Comparison of ENCODE assay signal across 8 cellular contexts in the genomic region with DNA sequence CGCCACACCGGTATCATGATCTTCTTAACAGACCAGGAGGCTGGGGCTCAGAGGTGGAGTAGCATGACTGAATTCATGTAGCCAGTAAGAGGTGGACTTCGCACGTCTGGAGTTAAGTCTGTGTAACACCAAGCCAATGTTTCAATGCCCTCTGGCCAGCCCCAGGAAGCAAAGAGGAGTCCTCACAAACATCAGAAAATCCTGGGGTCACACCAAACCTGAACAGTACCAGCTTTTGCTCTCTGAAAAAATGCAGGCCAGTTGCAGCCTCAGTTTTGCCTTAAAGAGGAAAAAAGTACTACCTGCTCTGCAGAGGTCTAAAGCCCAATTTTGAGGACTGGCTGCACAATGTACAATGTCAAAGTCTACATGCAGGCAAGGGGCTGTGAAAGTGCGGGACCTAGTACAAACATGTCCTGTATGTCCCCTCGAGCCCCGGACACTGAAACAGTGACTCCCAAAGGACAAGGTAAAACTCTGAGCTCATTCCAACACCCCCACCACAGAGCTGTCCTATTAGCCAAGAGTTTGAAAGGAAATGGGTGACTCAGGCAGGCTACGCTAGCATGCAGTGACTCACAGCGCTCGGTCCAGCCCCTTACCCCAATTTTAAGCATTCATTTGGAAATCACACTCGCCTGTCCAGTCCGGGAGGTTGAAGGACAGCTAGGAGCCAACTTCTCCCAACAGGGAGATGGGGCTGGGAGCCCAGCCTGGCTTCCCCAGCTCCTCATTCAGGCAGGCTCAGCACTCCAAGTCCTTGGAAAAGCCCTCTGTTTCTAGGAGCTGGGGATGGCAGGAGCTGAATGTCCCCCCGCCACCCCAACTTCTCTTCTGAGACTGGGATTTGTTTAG. TPM values are rescaled to one million over a fixed set of nuclear protein-coding genes. Genes with fewer than 3 reads are reported as not detected.
DNase-seq lines count a peak whose midpoint lies in the region; ATAC-seq and TF ChIP-seq lines count a peak whose summit lies in the region.

No MANE protein-coding gene starts in this region.

- peak overlapping the region; percentile 94 for H3K27ac Mint-ChIP-seq in HFFc6
- no peak overlapping the region for H3K27ac Mint-ChIP-seq in activated T-helper 17 cell treated with anti-CD3 and anti-CD28 coated beads, Interleukin-2, amount 50 U/mL, for 72 hours
- H3K27ac Mint-ChIP-seq in stimulated activated effector memory CD8-positive, alpha-beta T cell treated with anti-CD3 and anti-CD28 coated beads, Interleukin-12 subunit alpha, Interleukin-12 subunit beta, amount 100 ng/mL, for 72 hours = no peak overlapping the region

- no peak for TF ChIP-seq CTCF in HFFc6 (IDR thresholded peaks at IDR 0.05)

- in situ Hi-C loops in ACHN (cut with HindIII; ENCODE audit: low pct_ligation_motif_present, low pct_unique_long_range_greater_than_20kb, low sequenced_read_pairs) = no loop called here

- no peaks in the 10 kb centered on the region; the same call in none of the 2 replicates for H3K27me3 Mint-ChIP-seq in HFFc6 (ENCODE audit: insufficient read depth)
- no peaks in the 10 kb centered on the region for H3K27me3 Mint-ChIP-seq in activated T-helper 17 cell treated with anti-CD3 and anti-CD28 coated beads, Interleukin-2, amount 50 U/mL, for 72 hours

- no peaks in the 10 kb centered on the region for H3K27me3 ChIP-seq in iPS-18a (ENCODE audit: control insufficient read depth, insufficient read depth, low read length)
- no peaks in the 10 kb centered on the region for H3K27me3 ChIP-seq in H7 (ENCODE audit: control insufficient read depth, insufficient read depth, low read length)

- H3K27ac ChIP-seq in iPS-18a (ENCODE audit: low read length) = no peak overlapping the region

- peak overlapping the region; percentile 99 for H3K4me3 Mint-ChIP-seq in HFFc6
- peak overlapping the region; percentile 93 for H3K4me3 Mint-ChIP-seq in activated T-helper 17 cell treated with anti-CD3 and anti-CD28 coated beads, Interleukin-2, amount 50 U/mL, for 72 hours
- H3K4me3 Mint-ChIP-seq in stimulated activated effector memory CD8-positive, alpha-beta T cell treated with anti-CD3 and anti-CD28 coated beads, Interleukin-12 subunit alpha, Interleukin-12 subunit beta, amount 100 ng/mL, for 72 hours = peak overlapping the region; percentile 86

- H3K4me3 ChIP-seq in iPS-18a (ENCODE audit: low read length) (peak overlapping the region; percentile 51), H7 (ENCODE audit: insufficient read depth, low read depth, low read length) (no peak overlapping the region)

- DNase-seq in ACHN = peak; percentile 81
- DNase-seq in HFFc6 = peak; percentile 86
- no peak for DNase-seq in stimulated activated effector memory CD8-positive, alpha-beta T cell treated with anti-CD3 and anti-CD28 coated beads, Interleukin-12 subunit alpha, Interleukin-12 subunit beta, amount 100 ng/mL, for 72 hours (ENCODE audit: low spot score in 2 of 2)
- no peak for DNase-seq in H7
- DNase-seq in stimulated activated CD4-positive, alpha-beta T cell treated with anti-CD3 and anti-CD28 coated beads, Interleukin-2, amount 100 ng/mL, for 24 hours = no peak
- no peak for DNase-seq in RPMI8226

- H3K4me1 Mint-ChIP-seq in HFFc6 (ENCODE audit: low read depth) = peaks cover 86% of the 10 kb centered on the region
- H3K4me1 Mint-ChIP-seq in activated T-helper 17 cell treated with anti-CD3 and anti-CD28 coated beads, Interleukin-2, amount 50 U/mL, for 72 hours = peaks cover 12% of the 10 kb centered on the region
- H3K4me1 Mint-ChIP-seq in stimulated activated effector memory CD8-positive, alpha-beta T cell treated with anti-CD3 and anti-CD28 coated beads, Interleukin-12 subunit alpha, Interleukin-12 subunit beta, amount 100 ng/mL, for 72 hours = peaks cover 54% of the 10 kb centered on the region

- peak; percentile 43 for ATAC-seq in activated T-helper 17 cell treated with anti-CD3 and anti-CD28 coated beads, Interleukin-2, amount 50 U/mL, for 72 hours (replicated peaks)
- peak; percentile 24 for ATAC-seq in stimulated activated effector memory CD8-positive, alpha-beta T cell treated with anti-CD3 and anti-CD28 coated beads, Interleukin-12 subunit alpha, Interleukin-12 subunit beta, amount 100 ng/mL, for 72 hours

- H3K36me3 ChIP-seq in iPS-18a (ENCODE audit: control insufficient read depth, low read depth, low read length) (no peaks in the 10 kb centered on the region), H7 (replicated peaks; ENCODE audit: control insufficient read depth, insufficient read depth, low read length) (no peaks in the 10 kb centered on the region; the same call in 1 of the 2 replicates)

- peaks cover 70% of the 10 kb centered on the region for H3K4me1 ChIP-seq in iPS-18a (ENCODE audit: control insufficient read depth, low read depth, low read length)

- H3K9me3 ChIP-seq in iPS-18a (ENCODE audit: control insufficient read depth, low read depth, low read length) = no peaks in the 10 kb centered on the region

- no peak overlapping the region for H3K9ac ChIP-seq in iPS-18a (ENCODE audit: low read length)

- H3K9me3 Mint-ChIP-seq in HFFc6 = no peaks in the 10 kb centered on the region
- no peaks in the 10 kb centered on the region for H3K9me3 Mint-ChIP-seq in activated T-helper 17 cell treated with anti-CD3 and anti-CD28 coated beads, Interleukin-2, amount 50 U/mL, for 72 hours
- no peaks in the 10 kb centered on the region for H3K9me3 Mint-ChIP-seq in stimulated activated effector memory CD8-positive, alpha-beta T cell treated with anti-CD3 and anti-CD28 coated beads, Interleukin-12 subunit alpha, Interleukin-12 subunit beta, amount 100 ng/mL, for 72 hours

- H3K36me3 Mint-ChIP-seq in HFFc6 (ENCODE audit: low read depth) = peaks cover 34% of the 10 kb centered on the region
- peaks cover 56% of the 10 kb centered on the region for H3K36me3 Mint-ChIP-seq in activated T-helper 17 cell treated with anti-CD3 and anti-CD28 coated beads, Interleukin-2, amount 50 U/mL, for 72 hours (ENCODE audit: low read depth)
- H3K36me3 Mint-ChIP-seq in stimulated activated effector memory CD8-positive, alpha-beta T cell treated with anti-CD3 and anti-CD28 coated beads, Interleukin-12 subunit alpha, Interleukin-12 subunit beta, amount 100 ng/mL, for 72 hours = peaks cover 75% of the 10 kb centered on the region

RNA-seq across cellular contexts. Expression of a gene that starts 4.1 kb away (rescaled TPM):
- total RNA-seq in HFFc6 (2021; fragmentation: NEBNext Ultra II Directional; extraction: Animal tissue kit (Norgen Biotek cat#: 25700)) = 100 to 1,000 TPM; 122 to 146 (median 135) TPM
- 10 to 100 TPM; 21.6 to 62.6 TPM for total RNA-seq in activated T-helper 17 cell treated with anti-CD3 and anti-CD28 coated beads, Interleukin-2, amount 50 U/mL, for 72 hours
- total RNA-seq in H7 (2014; rRNA removed; shearing (Covaris generic)) = 47.3 and 56.1 TPM in 2 replicates

RNA-seq across cellular contexts. Expression of a gene that starts 18.9 kb away (rescaled TPM):
- total RNA-seq in HFFc6 (2021; fragmentation: NEBNext Ultra II Directional; extraction: Animal tissue kit (Norgen Biotek cat#: 25700)) = 10 to 100 TPM; 22.9 to 34.1 (median 27.6) TPM
- total RNA-seq in activated T-helper 17 cell treated with anti-CD3 and anti-CD28 coated beads, Interleukin-2, amount 50 U/mL, for 72 hours = 10 to 100 TPM; 29.9 to 32.9 TPM
- total RNA-seq in H7 (2014; rRNA removed; shearing (Covaris generic)) = 11.8 and 22.8 TPM in 2 replicates

RNA-seq across cellular contexts. Expression of a gene that starts 34.0 kb away (rescaled TPM):
- total RNA-seq in HFFc6 (2021; fragmentation: NEBNext Ultra II Directional; extraction: Animal tissue kit (Norgen Biotek cat#: 25700)) = not detected
- total RNA-seq in activated T-helper 17 cell treated with anti-CD3 and anti-CD28 coated beads, Interleukin-2, amount 50 U/mL, for 72 hours = under 1 TPM; 0.11 to 0.50 TPM
- total RNA-seq in H7 (2014; rRNA removed; shearing (Covaris generic)) = not detected in 2 replicates

RNA-seq across cellular contexts. Expression of a gene that starts 36.0 kb away (rescaled TPM):
- not detected for total RNA-seq in HFFc6 (2021; fragmentation: NEBNext Ultra II Directional; extraction: Animal tissue kit (Norgen Biotek cat#: 25700))
- under 1 TPM; 0.11 to 0.66 TPM for total RNA-seq in activated T-helper 17 cell treated with anti-CD3 and anti-CD28 coated beads, Interleukin-2, amount 50 U/mL, for 72 hours
- total RNA-seq in H7 (2014; rRNA removed; shearing (Covaris generic)) = 0.14 and 0.67 TPM in 2 replicates

RNA-seq across cellular contexts. Expression of a gene that starts 37.5 kb away (rescaled TPM):
- total RNA-seq in HFFc6 (2021; fragmentation: NEBNext Ultra II Directional; extraction: Animal tissue kit (Norgen Biotek cat#: 25700)) = not detected
- total RNA-seq in activated T-helper 17 cell treated with anti-CD3 and anti-CD28 coated beads, Interleukin-2, amount 50 U/mL, for 72 hours = not detected
- total RNA-seq in H7 (2014; rRNA removed; shearing (Covaris generic)) = not detected in 2 replicates

Comparison
In these comparisons a context has a peak if more than half of its experiments do, and no peak if none do; other contexts are left out.
1. DNase-seq: peak in ACHN (single experiment) and HFFc6 (single experiment); none in stimulated activated effector memory CD8-positive, alpha-beta T cell treated with anti-CD3 and anti-CD28 coated beads, Interleukin-12 subunit alpha, Interleukin-12 subunit beta, amount 100 ng/mL, for 72 hours (0 of 2), H7 (single experiment), stimulated activated CD4-positive, alpha-beta T cell treated with anti-CD3 and anti-CD28 coated beads, Interleukin-2, amount 100 ng/mL, for 24 hours (0 of 2) and RPMI8226 (single experiment).
2. Peak in every context shown above with its lines, with median percentiles within 50 percentile points of each other: H3K4me3 Mint-ChIP-seq.